ENCODE assay signal across 22 cellular contexts in the genomic region with DNA sequence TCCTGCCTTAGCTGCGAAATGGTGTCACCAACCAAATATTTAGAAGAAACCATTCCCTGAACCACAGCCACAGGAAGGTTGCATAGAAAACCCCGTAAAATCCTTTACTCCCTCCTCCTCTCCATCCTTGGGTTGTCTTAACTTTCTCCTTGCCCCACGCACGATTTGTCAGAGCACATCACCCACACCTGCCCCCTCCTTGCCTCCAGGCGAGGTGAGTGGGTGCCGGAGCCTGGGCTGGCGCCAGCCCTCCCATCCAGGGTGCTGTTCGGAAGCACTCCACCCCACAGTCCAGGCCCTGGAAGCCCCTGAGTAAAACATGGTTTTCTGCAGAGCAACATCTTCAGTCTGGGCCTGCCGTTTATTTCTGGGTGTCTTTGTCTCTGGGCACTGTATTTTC. TPM values are rescaled to one million over a fixed set of nuclear protein-coding genes. Genes with fewer than 3 reads are reported as not detected.
"Had no signal": no experiment of that assay in that cellular context is flagged by ENCODE, and none has a peak within 500 bp of the region (broad histone marks: within the 10 kb centered on the region; RNA-seq: fewer than 3 reads in every experiment).

No MANE protein-coding gene starts in this region.

- H3K27me3 Mint-ChIP-seq: activated CD4-positive, alpha-beta memory T cell treated with anti-CD3 and anti-CD28 coated beads for 36 hours; activated CD4-positive, alpha-beta T cell treated with anti-CD3 and anti-CD28 coated beads, Interleukin-2, amount 10 ng/mL, durations not matched to agents 7 days and 5 days; activated naive CD8-positive, alpha-beta T cell treated with anti-CD3 and anti-CD28 coated beads, Interleukin-2, amount 10 ng/mL, durations not matched to agents 7 days and 5 days had no signal

- ATAC-seq: activated T-cell treated with anti-CD3 and anti-CD28 coated beads, Interleukin-2, amount 50 U/mL, for 72 hours; PC-3; SK-N-SH treated with all-trans-retinoic acid at 6 μM for 48 hours had no signal

- H3K27ac Mint-ChIP-seq: activated CD4-positive, alpha-beta memory T cell treated with anti-CD3 and anti-CD28 coated beads for 36 hours; activated CD4-positive, alpha-beta T cell treated with anti-CD3 and anti-CD28 coated beads, Interleukin-2, amount 10 ng/mL, durations not matched to agents 7 days and 5 days; activated naive CD4-positive, alpha-beta T cell treated with anti-CD3 and anti-CD28 coated beads for 36 hours; activated naive CD8-positive, alpha-beta T cell treated with anti-CD3 and anti-CD28 coated beads, Interleukin-2, amount 10 ng/mL, durations not matched to agents 7 days and 5 days; activated T-cell treated with anti-CD3 and anti-CD28 coated beads, Interleukin-2, amount 50 U/mL, for 72 hours; activated T-helper 2 cell treated with anti-CD3 and anti-CD28 coated beads, Interferon-gamma antibody, Interleukin-2, Interleukin-4, amounts not matched to agents 10 μg/mL and 5 μg/mL and 100 μg/mL, durations not matched to agents 14 hours and 24 hours and 36 hours had no signal

- H3K4me3 Mint-ChIP-seq: activated CD4-positive, alpha-beta memory T cell treated with anti-CD3 and anti-CD28 coated beads for 36 hours; activated CD4-positive, alpha-beta T cell treated with anti-CD3 and anti-CD28 coated beads, Interleukin-2, amount 10 ng/mL, durations not matched to agents 7 days and 5 days; activated naive CD4-positive, alpha-beta T cell treated with anti-CD3 and anti-CD28 coated beads for 36 hours; activated naive CD8-positive, alpha-beta T cell treated with anti-CD3 and anti-CD28 coated beads, Interleukin-2, amount 10 ng/mL, durations not matched to agents 7 days and 5 days; activated T-cell treated with anti-CD3 and anti-CD28 coated beads, Interleukin-2, amount 50 U/mL, for 72 hours had no signal

- H3K27ac ChIP-seq: adrenal gland, SJSA1 had no signal

- H3K9me3 Mint-ChIP-seq: activated CD4-positive, alpha-beta memory T cell treated with anti-CD3 and anti-CD28 coated beads for 36 hours; activated CD4-positive, alpha-beta T cell treated with anti-CD3 and anti-CD28 coated beads, Interleukin-2, amount 10 ng/mL, durations not matched to agents 7 days and 5 days; activated naive CD4-positive, alpha-beta T cell treated with anti-CD3 and anti-CD28 coated beads for 36 hours; activated naive CD8-positive, alpha-beta T cell treated with anti-CD3 and anti-CD28 coated beads, Interleukin-2, amount 10 ng/mL, durations not matched to agents 7 days and 5 days; activated T-cell treated with anti-CD3 and anti-CD28 coated beads, Interleukin-2, amount 50 U/mL, for 72 hours; activated T-helper 2 cell treated with anti-CD3 and anti-CD28 coated beads, Interferon-gamma antibody, Interleukin-2, Interleukin-4, amounts not matched to agents 10 μg/mL and 5 μg/mL and 100 μg/mL, durations not matched to agents 14 hours and 24 hours and 36 hours had no signal

- DNase-seq: activated CD4-positive, alpha-beta memory T cell treated with anti-CD3 and anti-CD28 coated beads for 36 hours; activated CD4-positive, alpha-beta T cell treated with anti-CD3 and anti-CD28 coated beads, Interleukin-2, amount 10 ng/mL, durations not matched to agents 7 days and 5 days; activated CD4-positive, CD25-positive, alpha-beta regulatory T cell; activated CD8-positive, alpha-beta memory T cell treated with anti-CD3 and anti-CD28 coated beads for 24 hours; activated naive CD4-positive, alpha-beta T cell treated with anti-CD3 and anti-CD28 coated beads for 36 hours; activated naive CD8-positive, alpha-beta T cell treated with anti-CD3 and anti-CD28 coated beads, Interleukin-2, amount 10 ng/mL, durations not matched to agents 7 days and 5 days; activated T-cell treated with anti-CD3 and anti-CD28 coated beads, Interleukin-2, amount 50 U/mL, for 72 hours; adrenal gland; anterior cingulate cortex; Karpas-422; MM.1S; NCI-H1105; NCI-H1436; NCI-H1694 treated with DMSO at 0.1 percent for 48 hours; NCI-H2029 treated with DMSO at 0.1 percent for 48 hours; NCI-H446; PC-3; SHP77; SW 1271 had no signal

- H3K4me1 ChIP-seq: SJSA1 had no signal

- H3K9me3 ChIP-seq: adrenal gland, SJSA1 had no signal

- H3K4me3 ChIP-seq: adrenal gland, SJSA1 had no signal

RNA-seq across cellular contexts. Expression of a gene that starts 3.7 kb away (rescaled TPM):
- total RNA-seq: activated naive CD4-positive, alpha-beta T cell treated with anti-CD3 and anti-CD28 coated beads for 36 hours; PC-3 had no signal
